ENCODE assay signal across 8 cellular contexts in the genomic region with DNA sequence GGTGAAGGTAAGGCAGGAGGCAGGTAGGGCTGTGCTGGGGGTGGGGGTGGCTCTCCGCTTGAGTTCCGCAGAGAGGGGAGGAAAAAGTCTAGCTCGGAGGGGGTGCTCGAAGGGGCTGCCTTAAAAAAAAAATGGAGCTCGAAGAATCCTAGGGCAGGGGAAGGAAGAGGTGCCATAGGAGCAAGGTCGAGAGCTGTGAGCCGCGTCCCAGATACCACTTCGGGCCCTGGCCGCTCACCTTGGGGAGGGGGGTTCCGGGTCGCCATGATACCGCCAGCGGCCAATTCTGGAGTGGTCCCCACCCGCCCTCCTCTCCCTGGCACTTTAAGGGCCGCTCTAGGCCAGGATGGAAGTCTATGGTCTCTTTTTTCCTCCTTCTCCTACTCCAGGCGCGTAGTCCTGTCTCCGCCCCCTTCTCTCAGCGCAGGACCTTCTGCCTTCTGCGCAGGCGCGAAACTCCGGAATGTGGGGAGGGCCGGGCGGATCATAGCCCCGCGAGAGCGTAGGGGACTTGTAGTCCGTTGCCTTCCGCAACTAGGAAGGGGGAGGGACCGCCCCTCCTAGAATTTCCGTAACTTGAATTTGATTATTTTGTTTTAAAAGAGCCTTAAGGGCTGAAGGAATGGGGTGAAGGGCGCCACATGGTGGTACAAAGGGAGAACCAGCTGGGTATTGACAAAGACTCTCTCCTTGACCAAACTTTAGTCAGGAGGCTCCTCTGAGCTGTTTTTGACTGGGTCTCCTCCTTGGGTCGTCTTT. TPM values are rescaled to one million over a fixed set of nuclear protein-coding genes. Genes with fewer than 3 reads are reported as not detected.
A peak's percentile ranks its signal among the peaks of the same experiment; 100 is the strongest.
DNase-seq lines count a peak whose midpoint lies in the region; ATAC-seq and TF ChIP-seq lines count a peak whose summit lies in the region.

A gene with protein sequence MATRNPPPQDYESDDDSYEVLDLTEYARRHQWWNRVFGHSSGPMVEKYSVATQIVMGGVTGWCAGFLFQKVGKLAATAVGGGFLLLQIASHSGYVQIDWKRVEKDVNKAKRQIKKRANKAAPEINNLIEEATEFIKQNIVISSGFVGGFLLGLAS (minus strand): TSS at position 293 of the 759 bp plus-strand sequence. CDS start 27 bp downstream, at position 266.

- H3K4me3 Mint-ChIP-seq in activated naive CD8-positive, alpha-beta T cell treated with anti-CD3 and anti-CD28 coated beads, Interleukin-2, amount 50 U/mL, for 24 hours, result peak within 1 kb of the TSS; percentile 85

- peaks cover 19% of the 10 kb centered on the region for H3K4me1 Mint-ChIP-seq in activated naive CD8-positive, alpha-beta T cell treated with anti-CD3 and anti-CD28 coated beads, Interleukin-2, amount 50 U/mL, for 24 hours

- peaks cover 5% of the 10 kb centered on the region for H3K36me3 Mint-ChIP-seq in activated naive CD8-positive, alpha-beta T cell treated with anti-CD3 and anti-CD28 coated beads, Interleukin-2, amount 50 U/mL, for 24 hours (ENCODE audit: low read depth)

- no peaks in the 10 kb centered on the region for H4K20me1 ChIP-seq in SU-DHL-6 (ENCODE audit: low read depth, low read length)

- H3K9me2 ChIP-seq in SU-DHL-6 (replicated peaks; ENCODE audit: insufficient read depth, low read length), result no peaks in the 10 kb centered on the region

- intact Hi-C loops in Right ventricle myocardium superior (cut with DNase I), result no loop called here

- H3K4me1 ChIP-seq in parathyroid adenoma, result no peaks in the 10 kb centered on the region
- H3K4me1 ChIP-seq in tibial nerve, result peaks cover 0 to 16% (median 2%) of the 10 kb centered on the region in 4 donors

- H3K36me3 ChIP-seq in SU-DHL-6 (ENCODE audit: low read length) (no peaks in the 10 kb centered on the region), parathyroid adenoma (ENCODE audit: control insufficient read depth, insufficient read depth, low read length) (no peaks in the 10 kb centered on the region), tibial nerve (peaks cover 0 to 4% (median 0%) of the 10 kb centered on the region in 3 donors)

- H3K27me3 ChIP-seq in SU-DHL-6 (ENCODE audit: low read length) (no peaks in the 10 kb centered on the region), parathyroid adenoma (ENCODE audit: control insufficient read depth, insufficient read depth, low read length) (no peaks in the 10 kb centered on the region), tibial nerve (no peaks in the 10 kb centered on the region)

- peak within 1 kb of the TSS; percentile 79 for H3K4me3 ChIP-seq in GM12864 (ENCODE audit: low read depth, low read length)
- peak within 1 kb of the TSS; percentile 60 for H3K4me3 ChIP-seq in SU-DHL-6 (ENCODE audit: insufficient read depth, low read length, poor library complexity, severe bottlenecking)
- peak within 1 kb of the TSS; percentile 75 for H3K4me3 ChIP-seq in parathyroid adenoma (ENCODE audit: low read depth, low read length)
- peak within 1 kb of the TSS; percentile 56 to 68 (median 60) for H3K4me3 ChIP-seq in tibial nerve

- TF ChIP-seq CTCF in GM12864 (IDR thresholded peaks at IDR 0.05; ENCODE audit: low read depth, low read length, missing control alignments), result peak; percentile 42
- TF ChIP-seq CTCF in SU-DHL-6 (IDR thresholded peaks at IDR 0.05; ENCODE audit: insufficient read depth, low read length, poor library complexity, severe bottlenecking), result no peak
- TF ChIP-seq CTCF in parathyroid adenoma (IDR thresholded peaks at IDR 0.05), result peak; percentile 25
- peak in 4 of 5 experiments; percentile 23 to 59 (median 37) for TF ChIP-seq CTCF in tibial nerve (IDR thresholded peaks at IDR 0.05)

- H3K4me2 ChIP-seq in SU-DHL-6 (ENCODE audit: low read depth, low read length, poor library complexity, severe bottlenecking) (peak within 1 kb of the TSS; percentile 69), parathyroid adenoma (ENCODE audit: low read length) (peak within 1 kb of the TSS; percentile 72)

- peak; percentile 40 to 66 for TF ChIP-seq EP300 in tibial nerve (IDR thresholded peaks at IDR 0.05)

- peak within 1 kb of the TSS; percentile 83 for H2AFZ ChIP-seq in SU-DHL-6 (ENCODE audit: low read depth, low read length, severe bottlenecking)
- H2AFZ ChIP-seq in parathyroid adenoma, result peak within 1 kb of the TSS; percentile 90

- peak; percentile 67 for DNase-seq in GM12864 (ENCODE audit: low read depth)
- DNase-seq in NCI-H128 (lab: John Stamatoyannopoulos, UW; ENCODE audit: unreplicated experiment), result peak; percentile 90
- DNase-seq in activated naive CD8-positive, alpha-beta T cell treated with anti-CD3 and anti-CD28 coated beads, Interleukin-2, amount 50 U/mL, for 24 hours, result peak; percentile 89
- peak; percentile 95 for DNase-seq in Right ventricle myocardium superior
- DNase-seq in tibial nerve (ENCODE audit: low spot score in 2 of 2), result peak; percentile 81 to 84

- peaks cover 11% of the 10 kb centered on the region; the same call in 1 of the 2 replicates for H3K79me2 ChIP-seq in SU-DHL-6 (ENCODE audit: insufficient read depth, low read length)
- H3K79me2 ChIP-seq in parathyroid adenoma, result no peaks in the 10 kb centered on the region

- H3K9me3 ChIP-seq in SU-DHL-6 (ENCODE audit: insufficient read depth, low read length) (no peaks in the 10 kb centered on the region), parathyroid adenoma (ENCODE audit: control insufficient read depth, low read length) (no peaks in the 10 kb centered on the region), tibial nerve (no peaks in the 10 kb centered on the region)

- peak within 1 kb of the TSS; percentile 71 for H3K9ac ChIP-seq in SU-DHL-6 (ENCODE audit: low read length)
- peak within 1 kb of the TSS; percentile 67 for H3K9ac ChIP-seq in parathyroid adenoma

- ATAC-seq in HG02642 (IDR thresholded peaks at IDR 0.05; ENCODE audit: poor library complexity, unreplicated experiment) (peak; percentile 99), Right ventricle myocardium superior (ENCODE audit: poor library complexity) (peak; percentile 99)
- peak; percentile 95 for ATAC-seq in activated naive CD8-positive, alpha-beta T cell treated with anti-CD3 and anti-CD28 coated beads, Interleukin-2, amount 50 U/mL, for 24 hours

- peak in 1 of 2 donors; percentile 44 for TF ChIP-seq POLR2A in tibial nerve (IDR thresholded peaks at IDR 0.05)

- H3K27ac ChIP-seq in SU-DHL-6 (ENCODE audit: low read depth, low read length), result no peak within 1 kb of the TSS; the same call in 1 of the 2 replicates
- H3K27ac ChIP-seq in parathyroid adenoma, result peak within 1 kb of the TSS; percentile 56
- H3K27ac ChIP-seq in tibial nerve, result peak within 1 kb of the TSS; percentile 69 to 89 (median 76)

- peak within 1 kb of the TSS; percentile 85 for H3K27ac Mint-ChIP-seq in activated naive CD8-positive, alpha-beta T cell treated with anti-CD3 and anti-CD28 coated beads, Interleukin-2, amount 50 U/mL, for 24 hours

- H3F3A ChIP-seq in SU-DHL-6 (ENCODE audit: insufficient read depth), result no peaks in the 10 kb centered on the region

- no peaks in the 10 kb centered on the region for H3K9me3 Mint-ChIP-seq in activated naive CD8-positive, alpha-beta T cell treated with anti-CD3 and anti-CD28 coated beads, Interleukin-2, amount 50 U/mL, for 24 hours

- H3K27me3 Mint-ChIP-seq in activated naive CD8-positive, alpha-beta T cell treated with anti-CD3 and anti-CD28 coated beads, Interleukin-2, amount 50 U/mL, for 24 hours, result no peaks in the 10 kb centered on the region

- 0 to 11% methylated on average over 21 to 35 of the region's 35 CpGs for WGBS in tibial nerve, 2 donors

RNA-seq across cellular contexts. Expression of the gene that starts here (rescaled TPM):
- total RNA-seq in Right ventricle myocardium superior (23.3 TPM), tibial nerve (10 to 100 TPM in 1 of 4 donors, 1 to 10 TPM in 3; 5.5 to 15.7 (median 8.6) TPM)
